8 cellular contexts compared by ENCODE assay signal in genomic region chr1:1324524-1325287, GRCh38. TPM values are rescaled to one million over a fixed set of nuclear protein-coding genes. Genes with fewer than 3 reads are reported as not detected.
A peak's percentile ranks its signal among the peaks of the same experiment; 100 is the strongest.
DNase-seq lines count a peak whose midpoint lies in the region; ATAC-seq and TF ChIP-seq lines count a peak whose summit lies in the region.

Gene CPTP, plus strand, starts transcription at chr1:1324802. Its CDS starts 2,109 bp downstream, at chr1:1326911.
Gene INTS11, minus strand, starts transcription at chr1:1324660. Its CDS starts 52 bp downstream, at chr1:1324608.

- in situ Hi-C loops in GM18951 (cut with MboI; ENCODE audit: low sequenced_read_pairs, unreplicated experiment), result no loop called here

- TF ChIP-seq CTCF in AG09319 (IDR thresholded peaks at IDR 0.05; ENCODE audit: low read depth, low read length), result no peak
- no peak for TF ChIP-seq CTCF in colonic mucosa (IDR thresholded peaks at IDR 0.05)

- intact Hi-C loops in colonic mucosa (cut with DNase I), result no loop called here

- H3K27me3 ChIP-seq in colonic mucosa, result no peaks in the 10 kb centered on the region

- TF ChIP-seq POLR2A in GM18951 (IDR thresholded peaks at IDR 0.05; ENCODE audit: extremely low read depth, insufficient read depth, insufficient read length), result peak; percentile 88

- DNase-seq in AG09319 (ENCODE audit: extremely low read depth, low read depth) (peak; percentile 78), NCI-H526 (lab: John Stamatoyannopoulos, UW) (peak; percentile 75 to 95), colonic mucosa (peak; percentile 97), left kidney (ENCODE audit: low read depth, low spot score) (peak; percentile 96)
- DNase-seq in activated CD4-positive, alpha-beta T cell treated with anti-CD3 and anti-CD28 coated beads for 48 hours, result peak; percentile 98
- peak; percentile 96 for DNase-seq in stimulated activated CD4-positive, alpha-beta T cell treated with anti-CD3 and anti-CD28 coated beads, Interleukin-1b, Interleukin-23, amount 100 ng/mL, for 48 hours

- peak; percentile 81 for ATAC-seq in HG03175 (IDR thresholded peaks at IDR 0.05; ENCODE audit: unreplicated experiment)

- H3K9ac ChIP-seq in colonic mucosa (ENCODE audit: low read depth in 2 of 2, low read length in 2 of 2), result peak within 1 kb of the TSS; percentile 89 to 99

- H3K36me3 ChIP-seq in colonic mucosa, result no peaks in the 10 kb centered on the region

- H3K9me3 ChIP-seq in colonic mucosa, result no peaks in the 10 kb centered on the region

- peak within 1 kb of the TSS; percentile 88 for H3K27ac ChIP-seq in colonic mucosa

- peak within 1 kb of the TSS; percentile 99 for H3K4me3 ChIP-seq in colonic mucosa

- H3K4me1 ChIP-seq in colonic mucosa, result peaks cover 13% of the 10 kb centered on the region

RNA-seq across cellular contexts. Expression of gene CPTP, which starts in this region (rescaled TPM):
- total RNA-seq in colonic mucosa, result 10 to 100 TPM; 45.4 to 60.2 TPM

RNA-seq across cellular contexts. Expression of gene INTS11, which starts in this region (rescaled TPM):
- 100 to 1,000 TPM in 1 of 2 donors, 10 to 100 TPM in 1; 70.6 to 126 TPM for total RNA-seq in colonic mucosa

Comparison
In these comparisons a context has a peak if more than half of its experiments do, and no peak if none do; other contexts are left out.
1. Peak in every context shown above with its lines: DNase-seq, ATAC-seq, H3K4me3 ChIP-seq and H3K27ac ChIP-seq.